Comparison of ENCODE assay signal across 26 cellular contexts in the genomic region with DNA sequence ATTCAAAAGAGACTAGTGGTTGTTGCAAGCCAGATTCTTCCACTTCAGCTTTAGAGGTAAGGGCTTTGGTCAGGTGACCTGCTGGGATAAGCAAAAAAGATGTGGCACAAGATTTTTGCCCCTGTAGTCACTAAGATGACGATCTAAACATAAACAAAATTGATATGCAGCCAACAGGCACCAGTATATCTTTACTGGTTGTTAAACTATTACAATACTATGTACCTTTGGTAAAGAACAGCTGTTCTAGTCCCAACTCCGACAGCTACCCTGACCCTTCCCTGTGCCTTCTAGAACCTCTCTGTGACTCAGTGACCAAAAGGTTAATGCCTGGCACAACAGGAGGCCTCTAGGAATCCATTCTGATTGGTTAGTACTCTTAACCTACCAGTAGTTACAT. TPM values are rescaled to one million over a fixed set of nuclear protein-coding genes. Genes with fewer than 3 reads are reported as not detected.
DNase-seq lines count a peak whose midpoint lies in the region; ATAC-seq and TF ChIP-seq lines count a peak whose summit lies in the region.
"Had no signal": no experiment of that assay in that cellular context is flagged by ENCODE, and none has a peak within 500 bp of the region (broad histone marks: within the 10 kb centered on the region; RNA-seq: fewer than 3 reads in every experiment).

No MANE protein-coding gene starts in this region.

- H3K9me3 Mint-ChIP-seq in progenitor cell of endocrine pancreas (ENCODE audit: low read depth), result no peaks in the 10 kb centered on the region
- no peaks in the 10 kb centered on the region for H3K9me3 Mint-ChIP-seq in activated T-helper 17 cell treated with anti-CD3 and anti-CD28 coated beads, Interleukin-2, amount 50 U/mL, for 72 hours
- H3K9me3 Mint-ChIP-seq: CD14-positive monocyte; CD4-positive, alpha-beta memory T cell; CD4-positive, CD25-positive, alpha-beta regulatory T cell; CD8-positive, alpha-beta memory T cell had no signal

- WGBS in mesenchymal stem cell, result 58% methylated on average over 2 of the region's 2 CpGs
- WGBS in spleen, 5 donors, result 90 to 100% (median 91%) methylated on average over 2 of the region's 2 CpGs

- peaks cover 44% of the 10 kb centered on the region for H3K4me1 Mint-ChIP-seq in progenitor cell of endocrine pancreas (ENCODE audit: low read depth)
- no peaks in the 10 kb centered on the region for H3K4me1 Mint-ChIP-seq in activated T-helper 17 cell treated with anti-CD3 and anti-CD28 coated beads, Interleukin-2, amount 50 U/mL, for 72 hours
- H3K4me1 Mint-ChIP-seq: CD14-positive monocyte; CD4-positive, alpha-beta memory T cell; CD8-positive, alpha-beta memory T cell had no signal

- no peak overlapping the region for H2BK12ac ChIP-seq in mesenchymal stem cell (ENCODE audit: low read length in 2 of 2)

- H3K36me3 ChIP-seq in mesenchymal stem cell (ENCODE audit: control insufficient read depth in 1 of 2, insufficient read depth in 2 of 2, low read depth in 1 of 2, low read length in 2 of 2), result peaks cover 9 to 20% of the 10 kb centered on the region in 2 experiments
- peaks cover 0 to 37% (median 0%) of the 10 kb centered on the region in 6 donors for H3K36me3 ChIP-seq in spleen
- no peaks in the 10 kb centered on the region for H3K36me3 ChIP-seq in colonic mucosa

- no peak overlapping the region for H3K23ac ChIP-seq in mesenchymal stem cell (ENCODE audit: low read length in 2 of 2)

- H4K8ac ChIP-seq in mesenchymal stem cell (ENCODE audit: low read length), result no peak overlapping the region

- H3K18ac ChIP-seq in mesenchymal stem cell (ENCODE audit: low read depth in 1 of 2, low read length in 2 of 2), result no peak overlapping the region

- no peak overlapping the region for H3K14ac ChIP-seq in mesenchymal stem cell (ENCODE audit: low read length in 2 of 2)

- TF ChIP-seq CTCF in progenitor cell of endocrine pancreas (IDR thresholded peaks at IDR 0.05; ENCODE audit: unreplicated experiment), result no peak
- TF ChIP-seq CTCF in spleen (IDR thresholded peaks at IDR 0.05 in 8 of 11, conservative IDR thresholded peaks at IDR 0.05 in 3 of 11), result no peak
- no peak for TF ChIP-seq CTCF in colonic mucosa (IDR thresholded peaks at IDR 0.05)

- H2AFZ ChIP-seq in mesenchymal stem cell (ENCODE audit: low read depth, low read length), result no peak overlapping the region

- ATAC-seq in activated T-helper 17 cell treated with anti-CD3 and anti-CD28 coated beads, Interleukin-2, amount 50 U/mL, for 72 hours (replicated peaks), result no peak
- ATAC-seq in HG02852 (IDR thresholded peaks at IDR 0.05; ENCODE audit: unreplicated experiment), result no peak
- ATAC-seq: GM12878 had no signal

- H2BK15ac ChIP-seq in mesenchymal stem cell (ENCODE audit: low read depth, poor library complexity, severe bottlenecking), result no peak overlapping the region

- TF ChIP-seq POLR2A in spleen (IDR thresholded peaks at IDR 0.05), result no peak

- no peak overlapping the region for H2BK120ac ChIP-seq in mesenchymal stem cell (ENCODE audit: low read depth, low read length)

- H3K27me3 ChIP-seq in mesenchymal stem cell (ENCODE audit: control insufficient read depth in 1 of 2, insufficient read depth in 1 of 2, low read length in 2 of 2) (no peaks in the 10 kb centered on the region), spleen (replicated peaks in 1 of 7) (no peaks in the 10 kb centered on the region), colonic mucosa (no peaks in the 10 kb centered on the region)
- H3K27me3 ChIP-seq: BE2C, BLaER1 had no signal

- H3K27ac ChIP-seq in mesenchymal stem cell (ENCODE audit: low read length, poor library complexity, severe bottlenecking), result no peak overlapping the region
- no peak overlapping the region for H3K27ac ChIP-seq in spleen
- H3K27ac ChIP-seq in colonic mucosa, result no peak overlapping the region
- H3K27ac ChIP-seq: BLaER1 had no signal

- H4K91ac ChIP-seq in mesenchymal stem cell (ENCODE audit: low read length), result no peak overlapping the region

- no peaks in the 10 kb centered on the region for H3K27me3 Mint-ChIP-seq in progenitor cell of endocrine pancreas
- H3K27me3 Mint-ChIP-seq in activated T-helper 17 cell treated with anti-CD3 and anti-CD28 coated beads, Interleukin-2, amount 50 U/mL, for 72 hours, result no peaks in the 10 kb centered on the region
- H3K27me3 Mint-ChIP-seq: CD4-positive, alpha-beta memory T cell; CD8-positive, alpha-beta memory T cell had no signal

- intact Hi-C loops in spleen (cut with DNase I; ENCODE audit: low total_unique reads), result no loop called here
- intact Hi-C loops in colonic mucosa (cut with DNase I), result no loop called here

- H3K27ac Mint-ChIP-seq in progenitor cell of endocrine pancreas, result peak overlapping the region; percentile 78
- H3K27ac Mint-ChIP-seq in activated T-helper 17 cell treated with anti-CD3 and anti-CD28 coated beads, Interleukin-2, amount 50 U/mL, for 72 hours, result no peak overlapping the region
- H3K27ac Mint-ChIP-seq: CD4-positive, CD25-positive, alpha-beta regulatory T cell; CD8-positive, alpha-beta memory T cell had no signal

- no peak overlapping the region for H3K4ac ChIP-seq in mesenchymal stem cell (ENCODE audit: low read depth in 1 of 2, low read length in 2 of 2)

- no peak overlapping the region for H3K9ac ChIP-seq in mesenchymal stem cell (ENCODE audit: low read length)
- H3K9ac ChIP-seq in colonic mucosa (ENCODE audit: low read depth in 2 of 2, low read length in 2 of 2), result no peak overlapping the region
- H3K9ac ChIP-seq: BLaER1 had no signal

- peaks cover 13% of the 10 kb centered on the region for H3K36me3 Mint-ChIP-seq in progenitor cell of endocrine pancreas (ENCODE audit: insufficient read depth)
- H3K36me3 Mint-ChIP-seq in activated T-helper 17 cell treated with anti-CD3 and anti-CD28 coated beads, Interleukin-2, amount 50 U/mL, for 72 hours (ENCODE audit: low read depth), result no peaks in the 10 kb centered on the region

- no peak overlapping the region for H3K4me2 ChIP-seq in mesenchymal stem cell (ENCODE audit: low read length, poor library complexity, severe bottlenecking)
- H3K4me2 ChIP-seq: BLaER1 had no signal

- DNase-seq in LHCN-M2 (ENCODE audit: low read depth) (peak; percentile 39), mesenchymal stem cell (peak; percentile 16), progenitor cell of endocrine pancreas (ENCODE audit: low spot score, unreplicated experiment) (no peak), spleen (no peak), colonic mucosa (no peak)
- DNase-seq: 8988T; ACHN; BE2C; C1 segment of cervical spinal cord; CD4-positive, alpha-beta memory T cell; CD4-positive, CD25-positive, alpha-beta regulatory T cell; CD8-positive, alpha-beta memory T cell; COR-L47; DMS 273 treated with DMSO at 0.1 percent for 48 hours; DMS153; DMS53; DMS79; DND-41; EL; GDM1 had no signal

- peaks cover 3% of the 10 kb centered on the region for H3K79me1 ChIP-seq in mesenchymal stem cell (replicated peaks; ENCODE audit: low read length, poor library complexity, severe bottlenecking)

- no peaks in the 10 kb centered on the region for H3K9me3 ChIP-seq in mesenchymal stem cell (ENCODE audit: control insufficient read depth, low read length)
- no peaks in the 10 kb centered on the region for H3K9me3 ChIP-seq in spleen
- H3K9me3 ChIP-seq in colonic mucosa, result no peaks in the 10 kb centered on the region
- H3K9me3 ChIP-seq: BE2C, BLaER1 had no signal

- no peak overlapping the region for H3K4me3 ChIP-seq in mesenchymal stem cell (ENCODE audit: insufficient read depth in 1 of 2, low read depth in 1 of 2, low read length in 2 of 2)
- no peak overlapping the region for H3K4me3 ChIP-seq in spleen
- no peak overlapping the region for H3K4me3 ChIP-seq in colonic mucosa
- H3K4me3 ChIP-seq: BLaER1, GM12878 had no signal

- no peak overlapping the region for H2BK5ac ChIP-seq in mesenchymal stem cell (ENCODE audit: low read depth, low read length, poor library complexity, severe bottlenecking)

- H3K4me3 Mint-ChIP-seq in progenitor cell of endocrine pancreas (ENCODE audit: low read depth), result no peak overlapping the region
- H3K4me3 Mint-ChIP-seq in activated T-helper 17 cell treated with anti-CD3 and anti-CD28 coated beads, Interleukin-2, amount 50 U/mL, for 72 hours, result no peak overlapping the region
- H3K4me3 Mint-ChIP-seq: CD14-positive monocyte; CD4-positive, alpha-beta memory T cell; CD4-positive, CD25-positive, alpha-beta regulatory T cell; CD8-positive, alpha-beta memory T cell had no signal

- H2AK5ac ChIP-seq in mesenchymal stem cell (ENCODE audit: low read length, severe bottlenecking), result no peak overlapping the region

- H3K4me1 ChIP-seq in mesenchymal stem cell (ENCODE audit: control insufficient read depth, insufficient read depth, low read depth, low read length), result peaks cover 2% of the 10 kb centered on the region
- H3K4me1 ChIP-seq in spleen, result no peaks in the 10 kb centered on the region
- no peaks in the 10 kb centered on the region for H3K4me1 ChIP-seq in colonic mucosa
- H3K4me1 ChIP-seq: BLaER1 had no signal

RNA-seq across cellular contexts. Expression of a gene that starts 59.6 kb away (rescaled TPM):
- 5.0 and 9.9 TPM in 2 replicates for total RNA-seq in LHCN-M2 (2014; rRNA removed)
- polyA plus RNA-seq in LHCN-M2 (2012), result 13.5 TPM
- 48.1 TPM for polyA plus RNA-seq in mesenchymal stem cell (2013, experiment 1 of 2)
- polyA plus RNA-seq in mesenchymal stem cell (2013, experiment 2 of 2), result 51.9 TPM
- total RNA-seq in progenitor cell of endocrine pancreas, result 62.5 and 66.1 TPM in 2 replicates
- total RNA-seq in spleen, result 100 to 1,000 TPM in 1 of 7 donors, 10 to 100 TPM in 6; 41.5 to 114 (median 67.3) TPM
- polyA plus RNA-seq in spleen, result 10 to 100 TPM; 26.9 to 54.1 (median 50.6) TPM
- 10 to 100 TPM; 29.2 to 32.0 TPM for total RNA-seq in activated T-helper 17 cell treated with anti-CD3 and anti-CD28 coated beads, Interleukin-2, amount 50 U/mL, for 72 hours
- total RNA-seq in colonic mucosa, result 100 to 1,000 TPM; 105 to 157 TPM
- total RNA-seq: G401 had no signal

Comparison
In these comparisons a context has a peak if more than half of its experiments do, and no peak if none do; other contexts are left out.
1. DNase-seq: peak in LHCN-M2 (single experiment) and mesenchymal stem cell (single experiment); none in progenitor cell of endocrine pancreas (single experiment), spleen (single experiment) and colonic mucosa (single experiment).